ENCODE assay signal across 10 cellular contexts in the genomic region with DNA sequence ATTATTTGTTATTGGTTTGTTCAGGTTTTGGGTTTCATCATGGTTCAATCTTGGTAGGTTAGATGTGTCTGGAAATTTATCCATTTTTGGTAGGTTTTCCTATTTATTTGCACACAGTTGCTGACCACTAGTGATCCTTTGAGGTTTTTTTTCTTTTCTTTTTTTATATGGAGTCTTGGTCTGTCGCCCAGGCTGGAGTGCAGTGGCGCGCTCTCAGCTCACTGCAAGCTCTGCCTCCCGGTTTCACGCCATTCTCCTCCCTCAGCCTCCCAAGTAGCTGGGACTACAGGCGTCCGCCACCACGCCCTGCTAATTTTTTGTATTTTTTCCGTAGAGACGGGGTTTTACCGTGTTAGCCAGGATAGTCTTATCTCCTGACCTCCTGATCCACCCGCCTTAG. TPM values are rescaled to one million over a fixed set of nuclear protein-coding genes. Genes with fewer than 3 reads are reported as not detected.
"Had no signal": no experiment of that assay in that cellular context is flagged by ENCODE, and none has a peak within 500 bp of the region (broad histone marks: within the 10 kb centered on the region; RNA-seq: fewer than 3 reads in every experiment).

No MANE protein-coding gene starts in this region.

RNA-seq across cellular contexts. Expression of a gene that starts 20.1 kb away (rescaled TPM):
- total RNA-seq: activated CD4-positive, alpha-beta memory T cell treated with anti-CD3 and anti-CD28 coated beads for 36 hours; activated CD4-positive, alpha-beta memory T cell treated with anti-CD3 and anti-CD28 coated beads, Interleukin-2, amount 10 ng/mL, durations not matched to agents 7 days and 5 days; activated CD4-positive, alpha-beta T cell treated with anti-CD3 and anti-CD28 coated beads, Interleukin-2, amount 10 ng/mL, durations not matched to agents 24 days and 14 days; activated CD8-positive, alpha-beta memory T cell treated with anti-CD3 and anti-CD28 coated beads for 36 hours; T-cell; T-helper 2 cell treated with Interferon-gamma antibody and Interleukin-4, amounts not matched to agents 100 ng/mL and 5 ng/mL, for 36 hours had no signal

RNA-seq across cellular contexts. Expression of a gene that starts 32.0 kb away (rescaled TPM):
- total RNA-seq: activated B cell treated with CpG ODN at 0.5 μM for 24 hours; activated CD4-positive, alpha-beta memory T cell treated with anti-CD3 and anti-CD28 coated beads, Interleukin-2, amount 10 ng/mL, durations not matched to agents 7 days and 5 days; activated CD4-positive, alpha-beta T cell treated with anti-CD3 and anti-CD28 coated beads for 36 hours; activated CD4-positive, alpha-beta T cell treated with anti-CD3 and anti-CD28 coated beads, Interleukin-2, amount 10 ng/mL, durations not matched to agents 24 days and 14 days; activated CD4-positive, alpha-beta T cell treated with anti-CD3 and anti-CD28 coated beads, Interleukin-2, amount 10 ng/mL, durations not matched to agents 7 days and 5 days; T-helper 1 cell treated with Interleukin-12 subunit alpha and Interleukin-12 subunit beta and Interleukin-4 antibody, amounts not matched to agents 30 ng/mL and 1 ng/mL, for 36 hours had no signal
